In genomic region chr7:48337012-48337621, GRCh38 we compare ENCODE assay signal across 1 cellular context.
TF ChIP-seq lines count a peak whose summit lies in the region.

No MANE protein-coding gene starts in this region.

TF ChIP-seq in GM23338, 12 proteins besides CTCF, POLR2A, EP300 and RAD21 (continued from another document):
- TF ChIP-seq ZNF462 (CRISPR knock-in tag; IDR thresholded peaks at IDR 0.05) (no peak), ZNF331 (CRISPR knock-in tag; IDR thresholded peaks at IDR 0.05; ENCODE audit: low read depth) (no peak)
